Comparison of ENCODE assay signal across 1 cellular context in the genomic region with DNA sequence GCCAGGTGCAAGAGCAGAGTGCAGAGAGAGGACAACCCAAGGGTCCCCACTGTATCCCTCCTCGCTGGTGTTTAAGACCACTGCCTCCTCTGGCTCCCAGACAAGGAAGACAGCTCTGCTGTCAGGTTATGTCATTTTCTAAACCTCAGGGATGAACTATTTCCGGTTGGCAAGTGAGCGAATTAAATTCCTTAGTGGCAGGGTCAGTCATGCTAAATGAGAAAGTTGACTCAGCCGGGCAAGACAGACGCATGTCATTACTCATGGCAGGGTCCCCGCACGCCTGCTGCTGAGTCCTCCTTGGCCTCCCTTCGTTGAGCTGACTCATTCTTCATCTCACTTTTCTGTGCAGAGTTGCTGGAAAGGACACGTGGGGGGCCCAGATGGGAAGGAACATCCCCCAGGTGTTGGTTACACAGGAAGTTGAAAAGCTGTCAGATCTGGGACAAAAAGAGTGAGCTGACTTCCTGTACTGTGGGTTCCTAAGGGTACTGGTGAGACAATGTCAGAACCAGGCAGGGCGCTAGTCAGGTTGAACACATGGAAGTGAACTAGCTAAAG.
TF ChIP-seq lines count a peak whose summit lies in the region.

No MANE protein-coding gene starts in this region.

TF ChIP-seq in GM23338, 12 proteins besides CTCF, POLR2A, EP300 and RAD21 (continued from another document):
- TF ChIP-seq, protein P1, sequence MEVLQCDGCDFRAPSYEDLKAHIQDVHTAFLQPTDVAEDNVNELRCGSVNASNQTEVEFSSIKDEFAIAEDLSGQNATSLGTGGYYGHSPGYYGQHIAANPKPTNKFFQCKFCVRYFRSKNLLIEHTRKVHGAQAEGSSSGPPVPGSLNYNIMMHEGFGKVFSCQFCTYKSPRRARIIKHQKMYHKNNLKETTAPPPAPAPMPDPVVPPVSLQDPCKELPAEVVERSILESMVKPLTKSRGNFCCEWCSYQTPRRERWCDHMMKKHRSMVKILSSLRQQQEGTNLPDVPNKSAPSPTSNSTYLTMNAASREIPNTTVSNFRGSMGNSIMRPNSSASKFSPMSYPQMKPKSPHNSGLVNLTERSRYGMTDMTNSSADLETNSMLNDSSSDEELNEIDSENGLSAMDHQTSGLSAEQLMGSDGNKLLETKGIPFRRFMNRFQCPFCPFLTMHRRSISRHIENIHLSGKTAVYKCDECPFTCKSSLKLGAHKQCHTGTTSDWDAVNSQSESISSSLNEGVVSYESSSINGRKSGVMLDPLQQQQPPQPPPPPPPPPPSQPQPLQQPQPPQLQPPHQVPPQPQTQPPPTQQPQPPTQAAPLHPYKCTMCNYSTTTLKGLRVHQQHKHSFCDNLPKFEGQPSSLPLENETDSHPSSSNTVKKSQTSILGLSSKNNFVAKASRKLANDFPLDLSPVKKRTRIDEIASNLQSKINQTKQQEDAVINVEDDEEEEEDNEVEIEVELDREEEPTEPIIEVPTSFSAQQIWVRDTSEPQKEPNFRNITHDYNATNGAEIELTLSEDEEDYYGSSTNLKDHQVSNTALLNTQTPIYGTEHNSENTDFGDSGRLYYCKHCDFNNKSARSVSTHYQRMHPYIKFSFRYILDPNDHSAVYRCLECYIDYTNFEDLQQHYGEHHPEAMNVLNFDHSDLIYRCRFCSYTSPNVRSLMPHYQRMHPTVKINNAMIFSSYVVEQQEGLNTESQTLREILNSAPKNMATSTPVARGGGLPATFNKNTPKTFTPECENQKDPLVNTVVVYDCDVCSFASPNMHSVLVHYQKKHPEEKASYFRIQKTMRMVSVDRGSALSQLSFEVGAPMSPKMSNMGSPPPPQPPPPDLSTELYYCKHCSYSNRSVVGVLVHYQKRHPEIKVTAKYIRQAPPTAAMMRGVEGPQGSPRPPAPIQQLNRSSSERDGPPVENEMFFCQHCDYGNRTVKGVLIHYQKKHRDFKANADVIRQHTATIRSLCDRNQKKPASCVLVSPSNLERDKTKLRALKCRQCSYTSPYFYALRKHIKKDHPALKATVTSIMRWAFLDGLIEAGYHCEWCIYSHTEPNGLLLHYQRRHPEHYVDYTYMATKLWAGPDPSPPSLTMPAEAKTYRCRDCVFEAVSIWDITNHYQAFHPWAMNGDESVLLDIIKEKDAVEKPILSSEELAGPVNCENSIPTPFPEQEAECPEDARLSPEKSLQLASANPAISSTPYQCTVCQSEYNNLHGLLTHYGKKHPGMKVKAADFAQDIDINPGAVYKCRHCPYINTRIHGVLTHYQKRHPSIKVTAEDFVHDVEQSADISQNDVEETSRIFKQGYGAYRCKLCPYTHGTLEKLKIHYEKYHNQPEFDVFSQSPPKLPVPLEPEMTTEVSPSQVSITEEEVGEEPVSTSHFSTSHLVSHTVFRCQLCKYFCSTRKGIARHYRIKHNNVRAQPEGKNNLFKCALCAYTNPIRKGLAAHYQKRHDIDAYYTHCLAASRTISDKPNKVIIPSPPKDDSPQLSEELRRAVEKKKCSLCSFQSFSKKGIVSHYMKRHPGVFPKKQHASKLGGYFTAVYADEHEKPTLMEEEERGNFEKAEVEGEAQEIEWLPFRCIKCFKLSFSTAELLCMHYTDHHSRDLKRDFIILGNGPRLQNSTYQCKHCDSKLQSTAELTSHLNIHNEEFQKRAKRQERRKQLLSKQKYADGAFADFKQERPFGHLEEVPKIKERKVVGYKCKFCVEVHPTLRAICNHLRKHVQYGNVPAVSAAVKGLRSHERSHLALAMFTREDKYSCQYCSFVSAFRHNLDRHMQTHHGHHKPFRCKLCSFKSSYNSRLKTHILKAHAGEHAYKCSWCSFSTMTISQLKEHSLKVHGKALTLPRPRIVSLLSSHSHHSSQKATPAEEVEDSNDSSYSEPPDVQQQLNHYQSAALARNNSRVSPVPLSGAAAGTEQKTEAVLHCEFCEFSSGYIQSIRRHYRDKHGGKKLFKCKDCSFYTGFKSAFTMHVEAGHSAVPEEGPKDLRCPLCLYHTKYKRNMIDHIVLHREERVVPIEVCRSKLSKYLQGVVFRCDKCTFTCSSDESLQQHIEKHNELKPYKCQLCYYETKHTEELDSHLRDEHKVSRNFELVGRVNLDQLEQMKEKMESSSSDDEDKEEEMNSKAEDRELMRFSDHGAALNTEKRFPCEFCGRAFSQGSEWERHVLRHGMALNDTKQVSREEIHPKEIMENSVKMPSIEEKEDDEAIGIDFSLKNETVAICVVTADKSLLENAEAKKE (CRISPR knock-in tag; IDR thresholded peaks at IDR 0.05) = no peak
- no peak for TF ChIP-seq CREB1 (CRISPR knock-in tag; IDR thresholded peaks at IDR 0.05; ENCODE audit: low read depth)
- TF ChIP-seq POLR2AphosphoS5 (IDR thresholded peaks at IDR 0.05; ENCODE audit: low read depth) = no peak
